16 cellular contexts compared by ENCODE assay signal in genomic region chr6:141956046-141956761, GRCh38.
DNase-seq lines count a peak whose midpoint lies in the region; ATAC-seq, FAIRE-seq and TF ChIP-seq lines count a peak whose summit lies in the region.
"Had no signal": no experiment of that assay in that cellular context is flagged by ENCODE, and none has a peak within 500 bp of the region (broad histone marks: within the 10 kb centered on the region; RNA-seq: fewer than 3 reads in every experiment).

No MANE protein-coding gene starts in this region.

- H3K27ac ChIP-seq in K562 (ENCODE audit: extremely low read depth, low read depth, low read length), result no peak overlapping the region
- H3K27ac ChIP-seq: PC-9, vagina had no signal

- H3K4me2 ChIP-seq in K562 (ENCODE audit: insufficient read depth, low read length), result no peak overlapping the region
- H3K4me2 ChIP-seq: PC-9 had no signal

- no peaks in the 10 kb centered on the region for H3K79me2 ChIP-seq in K562 (ENCODE audit: control insufficient read depth, insufficient read depth, low read length)

- CTCF ChIA-PET in K562 (lab: Yijun Ruan, JAX; ENCODE audit: low intra/inter-chr PET ratio), result no interaction called here

- H4K20me1 ChIP-seq in K562 (replicated peaks; ENCODE audit: control insufficient read depth, insufficient read depth, low read length), result no peaks in the 10 kb centered on the region

- H2AFZ ChIP-seq in K562 (ENCODE audit: low read depth, low read length), result no peak overlapping the region
- H2AFZ ChIP-seq: PC-9 had no signal

- H3K4me3 ChIP-seq in K562, result no peak overlapping the region
- H3K4me3 ChIP-seq: PC-9, vagina had no signal

- no peak for TF ChIP-seq POLR2A in K562 (conservative IDR thresholded peaks at IDR 0.05)

- H3K9me3 ChIP-seq in K562 (replicated peaks; ENCODE audit: control insufficient read depth, insufficient read depth, low read depth, low read length), result no peaks in the 10 kb centered on the region; the same call in 1 of the 2 replicates
- H3K9me3 ChIP-seq: vagina had no signal

- TF ChIP-seq EP300 in K562 (IDR thresholded peaks at IDR 0.05; ENCODE audit: low read length), result no peak

- 28% methylated on average over 3 of the region's 3 CpGs for WGBS in K562 (ENCODE audit: insufficient coverage, low coverage, missing lambda C conversion rate)

- in situ Hi-C loops in K562 (cut with MboI), result no loop called here

- H3K9ac ChIP-seq in K562 (ENCODE audit: insufficient read depth in 1 of 2, low read depth in 2 of 2, low read length in 2 of 2), result no peak overlapping the region

- H3K4me1 ChIP-seq in K562 (replicated peaks in 1 of 2; ENCODE audit: control insufficient read depth in 2 of 2, insufficient read depth in 2 of 2, low read length in 2 of 2), result no peaks in the 10 kb centered on the region
- H3K4me1 ChIP-seq: vagina had no signal

- no peaks in the 10 kb centered on the region for H3K36me3 ChIP-seq in K562 (ENCODE audit: control insufficient read depth, insufficient read depth, low read length)
- H3K36me3 ChIP-seq: vagina had no signal

- no peak for TF ChIP-seq CTCF in K562 (IDR thresholded peaks at IDR 0.05 in 2 of 3, conservative IDR thresholded peaks at IDR 0.05 in 1 of 3; ENCODE audit: insufficient read depth in 2 of 3, low read depth in 1 of 3, low read length in 3 of 3)

- intact Hi-C loops in K562 (cut with micrococcal nuclease), result no loop called here

- TF ChIP-seq RAD21 in K562 (CRISPR knock-in tag; conservative IDR thresholded peaks at IDR 0.05 in 1 of 2, IDR thresholded peaks at IDR 0.05 in 1 of 2), result no peak

- POLR2A ChIA-PET in K562 (lab: Yijun Ruan, JAX), result no interaction called here

- DNase-seq in A172 (ENCODE audit: low spot score) (peak; percentile 10), HK-2 (ENCODE audit: unreplicated experiment) (peak; percentile 4), K562 (ENCODE audit: extremely low read depth in 1 of 4, low spot score in 3 of 4) (no peak), kidney tubule cell (ENCODE audit: low spot score) (peak; percentile 65), HPDE6-E6E7 (ENCODE audit: extremely low spot score) (no peak)
- no peak for DNase-seq in activated T-cell treated with anti-CD3 and anti-CD28 coated beads, Interleukin-2, amount 50 U/mL, for 1 hour
- DNase-seq: activated CD4-positive, alpha-beta memory T cell treated with anti-CD3 and anti-CD28 coated beads for 36 hours; caudate nucleus; NCI-H187; PC-9; T-helper 2 cell had no signal

- ATAC-seq in K562 (no peak), HG03571 (IDR thresholded peaks at IDR 0.05; ENCODE audit: unreplicated experiment) (no peak), HG03378 (IDR thresholded peaks at IDR 0.05; ENCODE audit: unreplicated experiment) (no peak)

- no peak for FAIRE-seq in K562 (lab: Jason Lieb, UNC)
- FAIRE-seq: HTR-8/SVneo, keratinocyte had no signal

- BruUV-seq in K562 (replicated peaks; lab: Mats Ljungman, UMichigan), result no TSS peak

- no peaks in the 10 kb centered on the region for H3K27me3 ChIP-seq in K562 (ENCODE audit: control insufficient read depth in 2 of 2, insufficient read depth in 2 of 2, low read length in 2 of 2)
- H3K27me3 ChIP-seq: vagina had no signal

- H3K9me1 ChIP-seq in K562 (ENCODE audit: control insufficient read depth, insufficient read depth, low read length), result no peaks in the 10 kb centered on the region

TF ChIP-seq in K562, 482 proteins besides CTCF, POLR2A, EP300 and RAD21:
- TF ChIP-seq MEF2A (IDR thresholded peaks at IDR 0.05; ENCODE audit: control insufficient read depth, low read depth, low read length) (peak; percentile 46; the same call in 1 of the 2 replicates), ZNF79 (CRISPR knock-in tag; IDR thresholded peaks at IDR 0.05; ENCODE audit: low read depth) (no peak)

Comparison
In these comparisons a context has a peak if more than half of its experiments do, and no peak if none do; other contexts are left out.
1. DNase-seq: peak in A172 (single experiment), HK-2 (single experiment) and kidney tubule cell (single experiment); none in K562 (0 of 4), activated T-cell treated with anti-CD3 and anti-CD28 coated beads, Interleukin-2, amount 50 U/mL, for 1 hour (single experiment) and HPDE6-E6E7 (single experiment).